Comparison of ENCODE assay signal across 9 cellular contexts in the genomic region with DNA sequence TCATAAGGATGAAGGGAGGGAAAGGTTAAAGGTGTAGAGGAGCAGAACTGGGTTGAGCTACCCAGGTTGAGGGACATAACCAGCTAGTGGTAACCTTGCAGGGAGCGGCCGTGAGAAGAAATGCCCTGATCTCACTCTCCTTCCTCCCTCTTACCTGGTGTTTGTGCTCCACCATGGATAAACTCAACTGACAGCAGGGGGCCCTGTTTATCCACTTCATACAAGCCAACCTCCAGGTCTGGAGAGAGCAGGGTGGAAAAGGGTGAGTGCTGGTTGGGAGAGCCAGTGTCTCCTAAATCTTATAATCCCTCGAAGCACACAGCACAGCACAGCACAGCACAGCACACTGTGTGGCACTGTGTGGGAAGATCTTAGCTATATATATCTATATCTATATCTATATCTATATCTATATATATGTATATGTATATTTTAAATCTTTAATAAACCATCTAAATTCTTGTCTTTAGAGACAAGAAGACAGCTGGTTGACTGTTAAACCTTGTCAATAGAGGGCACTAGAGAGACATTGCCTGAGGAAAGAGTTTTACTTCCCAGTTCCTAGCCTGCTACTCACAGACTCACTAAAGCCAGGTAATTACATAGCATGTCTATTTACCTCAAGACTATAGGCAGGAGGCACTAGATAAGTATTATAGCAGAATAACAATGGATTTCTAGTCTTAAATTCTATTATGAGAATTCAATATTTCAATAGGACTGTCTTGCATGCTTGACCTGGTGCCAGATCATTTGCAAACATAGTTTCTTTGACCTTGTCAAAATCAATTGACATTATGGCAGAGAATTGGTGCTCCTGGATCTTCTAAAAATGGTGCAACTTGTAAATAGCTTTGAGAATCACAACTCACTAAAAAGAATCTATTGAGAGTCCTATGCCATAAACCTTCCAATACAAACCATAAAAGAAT. TPM values are rescaled to one million over a fixed set of nuclear protein-coding genes. Genes with fewer than 3 reads are reported as not detected.
DNase-seq lines count a peak whose midpoint lies in the region; ATAC-seq and TF ChIP-seq lines count a peak whose summit lies in the region.
"Had no signal": no experiment of that assay in that cellular context is flagged by ENCODE, and none has a peak within 500 bp of the region (broad histone marks: within the 10 kb centered on the region; RNA-seq: fewer than 3 reads in every experiment).

No MANE protein-coding gene starts in this region.

- whole genome bisulfite sequencing in adrenal gland, 4 donors = 93 to 98% (median 96%) methylated on average over 3 of the region's 3 CpGs
- WGBS in right lobe of liver (ENCODE audit: insufficient coverage, low coverage, low lambda C conversion rate, missing lambda C conversion rate) = 86% methylated on average over 3 of the region's 3 CpGs
- WGBS in prostate gland = 95% methylated on average over 3 of the region's 3 CpGs

- H3K27ac ChIP-seq in adrenal gland (no peak overlapping the region), right lobe of liver (no peak overlapping the region), prostate gland (no peak overlapping the region)

- H3K4me1 ChIP-seq in adrenal gland (replicated peaks in 1 of 2) (peaks cover 0 to 5% of the 10 kb centered on the region in 2 donors), right lobe of liver (no peaks in the 10 kb centered on the region), prostate gland (replicated peaks) (no peaks in the 10 kb centered on the region)

- peak; percentile 12 for DNase-seq in COR-L47 (lab: John Stamatoyannopoulos, UW)
- DNase-seq in KBM-7 = peak; percentile 14
- DNase-seq in adrenal gland = no peak
- no peak for DNase-seq in right lobe of liver
- DNase-seq in prostate gland (ENCODE audit: low spot score) = no peak
- DNase-seq in activated naive CD4-positive, alpha-beta T cell treated with Interleukin-2 at 50 U/mL for 16 hours = no peak
- DNase-seq: stimulated activated CD4-positive, alpha-beta T cell treated with anti-CD3 and anti-CD28 coated beads, Interleukin-4, amount 100 ng/mL, for 1 hour had no signal

- in situ Hi-C loops in KBM-7 (cut with MboI; ENCODE audit: low pct_unique_long_range_greater_than_20kb, low sequenced_read_pairs) = no loop called here

- intact Hi-C loops in adrenal gland (cut with DNase I) = no loop called here
- intact Hi-C loops in right lobe of liver (cut with DNase I) = no loop called here
- intact Hi-C loops in prostate gland (cut with DNase I) = no loop called here

- ATAC-seq in right lobe of liver = peak; percentile 43 to 78 (median 53)
- ATAC-seq in HG02588 (IDR thresholded peaks at IDR 0.05; ENCODE audit: unreplicated experiment) = no peak
- ATAC-seq in HG03139 (IDR thresholded peaks at IDR 0.05; ENCODE audit: unreplicated experiment) = no peak

- no peak for TF ChIP-seq POLR2A in adrenal gland (IDR thresholded peaks at IDR 0.05)
- TF ChIP-seq POLR2A in right lobe of liver (IDR thresholded peaks at IDR 0.05) = no peak
- no peak for TF ChIP-seq POLR2A in prostate gland (IDR thresholded peaks at IDR 0.05)

- H3K36me3 ChIP-seq in adrenal gland (replicated peaks in 1 of 2) (no peaks in the 10 kb centered on the region), right lobe of liver (no peaks in the 10 kb centered on the region), prostate gland (no peaks in the 10 kb centered on the region)

- peak; percentile 11 to 57 (median 29) for TF ChIP-seq CTCF in adrenal gland (IDR thresholded peaks at IDR 0.05)
- TF ChIP-seq CTCF in right lobe of liver (IDR thresholded peaks at IDR 0.05) = peak in 3 of 4 donors; percentile 46 to 60 (median 48)
- no peak for TF ChIP-seq CTCF in prostate gland (IDR thresholded peaks at IDR 0.05)

- no peak overlapping the region for H3K4me3 ChIP-seq in adrenal gland
- no peak overlapping the region for H3K4me3 ChIP-seq in right lobe of liver
- H3K4me3 ChIP-seq in prostate gland = no peak overlapping the region

- H3K9me3 ChIP-seq in adrenal gland (replicated peaks in 1 of 3) (no peaks in the 10 kb centered on the region), right lobe of liver (no peaks in the 10 kb centered on the region), prostate gland (no peaks in the 10 kb centered on the region)

- H3K27me3 ChIP-seq in adrenal gland (no peaks in the 10 kb centered on the region), right lobe of liver (no peaks in the 10 kb centered on the region), prostate gland (replicated peaks; ENCODE audit: insufficient read depth) (no peaks in the 10 kb centered on the region)

RNA-seq across cellular contexts. Expression of a gene that starts 21.7 kb away (rescaled TPM):
- total RNA-seq in adrenal gland (10 to 100 TPM in 7 of 8 donors, 1 to 10 TPM in 1; 8.3 to 29.2 (median 11.8) TPM), right lobe of liver (1 to 10 TPM; 1.1 to 6.8 (median 3.1) TPM), prostate gland (10 to 100 TPM in 1 of 2 donors, 1 to 10 TPM in 1; 7.1 to 32.5 TPM)
- polyA plus RNA-seq in adrenal gland = 1 to 10 TPM in 2 of 3 donors, under 1 TPM in 1; 0.37 to 6.0 (median 2.3) TPM

Comparison
In these comparisons a context has a peak if more than half of its experiments do, and no peak if none do; other contexts are left out.
1. DNase-seq: peak in COR-L47 (single experiment) and KBM-7 (single experiment); none in adrenal gland (0 of 7), right lobe of liver (0 of 3), prostate gland (single experiment) and activated naive CD4-positive, alpha-beta T cell treated with Interleukin-2 at 50 U/mL for 16 hours (single experiment).
2. CTCF ChIP-seq: peak in adrenal gland (6 of 6) and right lobe of liver (3 of 4); none in prostate gland (0 of 4).
3. ATAC-seq: peak in right lobe of liver (4 of 4); none in HG02588 (single experiment) and HG03139 (single experiment).